In the genomic region with DNA sequence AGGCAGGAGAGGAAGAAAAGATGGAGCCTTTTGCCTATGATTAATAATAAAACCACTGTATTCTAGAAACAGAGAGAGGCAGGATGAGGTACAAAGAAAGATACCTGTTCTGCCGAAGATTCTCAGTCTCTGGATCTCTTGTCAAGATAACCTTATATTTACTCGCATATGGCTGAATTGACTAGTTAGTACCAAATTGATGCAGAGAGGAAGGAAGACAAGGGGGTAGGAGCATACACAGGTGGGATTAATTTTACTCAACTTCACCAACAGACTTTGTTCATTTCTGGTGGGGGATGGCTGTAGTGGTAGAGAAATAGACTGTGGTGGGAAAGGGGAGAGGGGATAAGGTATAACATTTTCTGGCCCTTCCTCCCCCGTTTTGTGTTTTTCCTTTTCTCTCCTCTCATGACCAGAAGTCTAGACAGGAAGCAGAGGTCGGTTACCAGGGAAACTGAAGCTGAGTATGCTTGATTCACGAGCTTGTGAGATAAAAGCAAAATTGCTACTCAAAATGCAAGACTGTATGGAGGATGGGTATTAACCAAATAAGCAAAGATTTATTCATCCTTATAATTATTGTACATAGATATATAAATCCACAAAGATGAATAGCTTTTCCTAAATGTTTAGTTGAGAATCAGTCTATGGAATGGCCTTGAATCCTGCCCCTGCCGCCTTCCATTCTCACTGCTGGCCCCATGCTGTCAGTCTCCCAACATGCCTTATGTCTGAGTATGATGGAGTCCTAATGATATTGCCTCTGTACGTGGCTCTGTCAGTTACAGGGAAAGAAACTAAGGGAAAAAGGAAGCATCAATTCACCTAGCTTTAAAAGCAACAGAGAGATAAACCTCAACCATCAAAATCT, we compare ENCODE assay signal across 9 cellular contexts. TPM values are rescaled to one million over a fixed set of nuclear protein-coding genes. Genes with fewer than 3 reads are reported as not detected.
DNase-seq lines count a peak whose midpoint lies in the region; TF ChIP-seq lines count a peak whose summit lies in the region.
"Had no signal": no experiment of that assay in that cellular context is flagged by ENCODE, and none has a peak within 500 bp of the region (broad histone marks: within the 10 kb centered on the region; RNA-seq: fewer than 3 reads in every experiment).

No MANE protein-coding gene starts in this region.

- H3K9me3 ChIP-seq in SJCRH30 (replicated peaks) (no peaks in the 10 kb centered on the region), colonic mucosa (no peaks in the 10 kb centered on the region)

- H3K4me3 ChIP-seq in SJCRH30 (0 out of 2 replicates have a peak overlapping the region, but pooled peaks have one; percentile 21), colonic mucosa (no peak overlapping the region)

- H3K36me3 ChIP-seq in SJCRH30 (no peaks in the 10 kb centered on the region), colonic mucosa (no peaks in the 10 kb centered on the region)

- DNase-seq in NCI-H146 (lab: John Stamatoyannopoulos, UW): peak; percentile 18
- DNase-seq in NCI-H146 treated with DMSO at 0.1 percent for 48 hours (lab: John Stamatoyannopoulos, UW; ENCODE audit: unreplicated experiment): no peak
- peak in 1 of 2 experiments; percentile 0 for DNase-seq in SJCRH30
- peak; percentile 15 to 84 for DNase-seq in dermis microvascular lymphatic vessel endothelial cell (ENCODE audit: low read depth in 2 of 2)
- DNase-seq in pulmonary artery endothelial cell (ENCODE audit: low read depth, low spot score): peak; percentile 52
- DNase-seq in SIG-M5 (lab: John Stamatoyannopoulos, UW): no peak
- no peak for DNase-seq in colonic mucosa
- DNase-seq in NCI-H1436 treated with DMSO at 0.1 percent for 48 hours (lab: John Stamatoyannopoulos, UW): no peak

- H3K27me3 ChIP-seq in SJCRH30 (no peaks in the 10 kb centered on the region), colonic mucosa (no peaks in the 10 kb centered on the region)

- intact Hi-C loops in colonic mucosa (cut with DNase I): loop anchor here (5.0 kb wide), 1 partner anchor 165 kb away; no protein-coding TSS in a partner anchor

- TF ChIP-seq CTCF in colonic mucosa (IDR thresholded peaks at IDR 0.05): no peak

- no peak overlapping the region for H3K27ac ChIP-seq in SJCRH30
- no peak overlapping the region for H3K27ac ChIP-seq in colonic mucosa

- H3K4me1 ChIP-seq in SJCRH30: no peaks in the 10 kb centered on the region
- no peaks in the 10 kb centered on the region for H3K4me1 ChIP-seq in colonic mucosa

- no peak overlapping the region for H3K9ac ChIP-seq in colonic mucosa (ENCODE audit: low read depth in 2 of 2, low read length in 2 of 2)

RNA-seq across cellular contexts. Expression of gene PAGE2B, which starts 17.8 kb away (rescaled TPM):
- not detected in 2 replicates for total RNA-seq in SJCRH30 (2014; rRNA removed; shearing (Covaris generic))
- total RNA-seq in dermis microvascular lymphatic vessel endothelial cell (not detected in 2 replicates), pulmonary artery endothelial cell (not detected in 2 replicates), colonic mucosa (not detected)
- total RNA-seq: mesenteric fat pad had no signal

RNA-seq across cellular contexts. Expression of gene ALAS2, which starts 26.3 kb away (rescaled TPM):
- not detected in 2 replicates for total RNA-seq in SJCRH30 (2014; rRNA removed; shearing (Covaris generic))
- total RNA-seq in dermis microvascular lymphatic vessel endothelial cell (not detected in 2 replicates), pulmonary artery endothelial cell (not detected in 2 replicates), colonic mucosa (under 1 TPM in 1 of 2 donors, not detected in 1; 0.74 TPM)

RNA-seq across cellular contexts. Expression of gene PAGE2, which starts 31.8 kb away (rescaled TPM):
- total RNA-seq in SJCRH30 (2014; rRNA removed; shearing (Covaris generic)): not detected in 2 replicates
- not detected in 2 replicates for total RNA-seq in dermis microvascular lymphatic vessel endothelial cell
- not detected in 2 replicates for total RNA-seq in pulmonary artery endothelial cell
- total RNA-seq in colonic mucosa: not detected
- total RNA-seq: mesenteric fat pad had no signal

RNA-seq across cellular contexts. Expression of gene APEX2, which starts 56.9 kb away (rescaled TPM):
- total RNA-seq in SJCRH30 (2014; rRNA removed; shearing (Covaris generic)): 11.9 and 12.9 TPM in 2 replicates
- 6.2 and 8.2 TPM in 2 replicates for total RNA-seq in dermis microvascular lymphatic vessel endothelial cell
- 9.9 and 11.4 TPM in 2 replicates for total RNA-seq in pulmonary artery endothelial cell
- 10 to 100 TPM; 22.0 to 28.2 TPM for total RNA-seq in colonic mucosa

Comparison
In these comparisons a context has a peak if more than half of its experiments do, and no peak if none do; other contexts are left out.
1. DNase-seq: peak in NCI-H146 (single experiment), dermis microvascular lymphatic vessel endothelial cell (2 of 2) and pulmonary artery endothelial cell (single experiment); none in NCI-H146 treated with DMSO at 0.1 percent for 48 hours (single experiment), SIG-M5 (single experiment), colonic mucosa (single experiment) and NCI-H1436 treated with DMSO at 0.1 percent for 48 hours (single experiment).